ENCODE assay signal across 17 cellular contexts in the genomic region with DNA sequence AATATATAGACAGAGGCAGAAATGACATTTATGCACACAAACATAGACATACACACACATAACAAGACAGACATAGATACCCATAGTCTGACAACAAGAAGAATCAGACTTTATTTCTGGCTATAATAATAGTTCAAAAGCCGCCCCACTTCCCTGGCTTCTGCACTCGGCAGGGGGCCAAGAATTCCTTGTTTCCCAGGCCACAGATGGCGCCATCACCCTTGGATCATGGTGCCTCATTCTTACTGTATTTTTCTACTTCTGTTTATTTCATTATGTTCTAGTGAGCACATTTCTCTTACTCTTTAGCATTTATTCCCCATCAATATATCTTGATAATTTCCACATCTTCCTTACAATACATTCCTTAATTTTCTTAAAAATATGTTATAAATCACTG.
DNase-seq lines count a peak whose midpoint lies in the region; ATAC-seq and TF ChIP-seq lines count a peak whose summit lies in the region.
"Had no signal": no experiment of that assay in that cellular context is flagged by ENCODE, and none has a peak within 500 bp of the region (broad histone marks: within the 10 kb centered on the region; RNA-seq: fewer than 3 reads in every experiment).

No MANE protein-coding gene starts in this region.

- no peak for TF ChIP-seq POLR2A in HCT116 (IDR thresholded peaks at IDR 0.05; ENCODE audit: borderline replicate concordance, extremely low read depth, insufficient read depth, insufficient read length)

- ATAC-seq in DND-41 (ENCODE audit: insufficient read depth, low read depth) (no peak), HCT116 (no peak), GM21381 (IDR thresholded peaks at IDR 0.05; ENCODE audit: unreplicated experiment) (no peak)
- ATAC-seq: mucosa of descending colon; Right ventricle myocardium inferior; stimulated activated naive CD8-positive, alpha-beta T cell treated with anti-CD3 and anti-CD28 coated beads, Interleukin-15, Interleukin-2, amounts not matched to agents 100 U/mL and 50 U/mL, for 24 hours had no signal

- RAD21 ChIA-PET in HCT116 (lab: Charles Lee; ENCODE audit: low non-redundant PET in 1 of 2, low total read pairs in 2 of 2, uncharacterized antibody in 2 of 2, unreplicated experiment in 2 of 2), result no interaction called here

- POLR2A ChIA-PET in HCT116 (lab: Charles Lee), result no interaction called here

- no peaks in the 10 kb centered on the region for H3K9me3 Mint-ChIP-seq in activated T-cell treated with anti-CD3 and anti-CD28 coated beads, Interleukin-2, amount 50 U/mL, for 24 hours
- H3K9me3 Mint-ChIP-seq: type B pancreatic cell had no signal

- no peaks in the 10 kb centered on the region for H3K36me3 Mint-ChIP-seq in activated T-cell treated with anti-CD3 and anti-CD28 coated beads, Interleukin-2, amount 50 U/mL, for 24 hours (ENCODE audit: low read depth)
- H3K36me3 Mint-ChIP-seq: type B pancreatic cell had no signal

- H3K9me2 ChIP-seq in HCT116 (ENCODE audit: insufficient read depth), result no peaks in the 10 kb centered on the region

- no peak overlapping the region for H3K4me2 ChIP-seq in DND-41 (ENCODE audit: insufficient read depth, low read length)
- no peak overlapping the region for H3K4me2 ChIP-seq in HCT116 (ENCODE audit: low read length)
- H3K4me2 ChIP-seq: BLaER1 had no signal

- CTCF ChIA-PET in HCT116 (lab: Charles Lee), result no interaction called here

- H4K20me1 ChIP-seq in DND-41 (ENCODE audit: insufficient read depth, low read length) (no peaks in the 10 kb centered on the region), HCT116 (ENCODE audit: insufficient read depth) (no peaks in the 10 kb centered on the region)
- H4K20me1 ChIP-seq: BLaER1 had no signal

- intact Hi-C loops in HCT116 (cut with micrococcal nuclease), result no loop called here

- no peaks in the 10 kb centered on the region for H3K4me1 Mint-ChIP-seq in activated T-cell treated with anti-CD3 and anti-CD28 coated beads, Interleukin-2, amount 50 U/mL, for 24 hours (ENCODE audit: low read depth)

- H3K27me3 ChIP-seq in DND-41 (ENCODE audit: insufficient read depth, low read length, poor library complexity), result no peaks in the 10 kb centered on the region
- H3K27me3 ChIP-seq in HCT116 (ENCODE audit: insufficient read depth, low read length), result no peaks in the 10 kb centered on the region
- H3K27me3 ChIP-seq: BLaER1, cardiac muscle cell had no signal

- DNase-seq in DND-41 (no peak), HCT116 (ENCODE audit: low read depth, low spot score) (no peak), SK-MEL-5 (ENCODE audit: low read depth, low spot score) (peak; percentile 46), iPS-NIHi11 (ENCODE audit: low spot score) (peak; percentile 29), NOMO-1 treated with DMSO at 0.1 percent for 48 hours (lab: John Stamatoyannopoulos, UW; ENCODE audit: unreplicated experiment) (no peak), GM19238 (ENCODE audit: insufficient read length, low spot score) (no peak)
- DNase-seq in activated T-cell treated with anti-CD3 and anti-CD28 coated beads, Interleukin-2, amount 50 U/mL, for 24 hours, result no peak
- DNase-seq: activated CD8-positive, alpha-beta memory T cell treated with anti-CD3 and anti-CD28 coated beads for 24 hours; IMR-90; mucosa of descending colon; NCI-H1048; stimulated activated naive CD8-positive, alpha-beta T cell treated with anti-CD3 and anti-CD28 coated beads, Interleukin-15, Interleukin-2, amounts not matched to agents 100 U/mL and 50 U/mL, for 24 hours had no signal

- no peak overlapping the region for H2AFZ ChIP-seq in DND-41 (ENCODE audit: low read depth, low read length)
- H2AFZ ChIP-seq in HCT116 (ENCODE audit: low read depth, low read length, poor library complexity, severe bottlenecking), result no peak overlapping the region

- in situ Hi-C loops in SK-MEL-5 (cut with HindIII; ENCODE audit: low pct_unique_long_range_greater_than_20kb, low sequenced_read_pairs), result no loop called here

- TF ChIP-seq RAD21 in HCT116 (IDR thresholded peaks at IDR 0.05; ENCODE audit: low read depth), result 0 out of 2 replicates have a peak, but pooled peaks have one; percentile 28

- H3K9ac ChIP-seq in DND-41 (ENCODE audit: low read depth, low read length) (no peak overlapping the region), HCT116 (ENCODE audit: low read length) (no peak overlapping the region)
- H3K9ac ChIP-seq: BLaER1 had no signal

- no peaks in the 10 kb centered on the region for H3K36me3 ChIP-seq in DND-41 (ENCODE audit: insufficient read depth, low read length)
- no peaks in the 10 kb centered on the region for H3K36me3 ChIP-seq in HCT116 (ENCODE audit: control insufficient read depth in 1 of 2, insufficient read depth in 2 of 2, low read length in 2 of 2)
- H3K36me3 ChIP-seq: BLaER1, cardiac muscle cell had no signal

- no TSS peak for BruUV-seq in HCT116 (replicated peaks; lab: Mats Ljungman, UMichigan)

- H3K27ac Mint-ChIP-seq in activated T-cell treated with anti-CD3 and anti-CD28 coated beads, Interleukin-2, amount 50 U/mL, for 24 hours, result no peak overlapping the region
- H3K27ac Mint-ChIP-seq: type B pancreatic cell had no signal

- H3K4me3 ChIP-seq in DND-41 (ENCODE audit: low read depth in 1 of 2, low read length in 2 of 2), result no peak overlapping the region
- no peak overlapping the region for H3K4me3 ChIP-seq in HCT116 (replicated peaks in 1 of 2; ENCODE audit: low read depth in 1 of 2, low read length in 2 of 2)
- H3K4me3 ChIP-seq: BLaER1, cardiac muscle cell, mucosa of descending colon had no signal

- H3K4me3 Mint-ChIP-seq in activated T-cell treated with anti-CD3 and anti-CD28 coated beads, Interleukin-2, amount 50 U/mL, for 24 hours, result no peak overlapping the region
- H3K4me3 Mint-ChIP-seq: type B pancreatic cell had no signal

- no peaks in the 10 kb centered on the region for H3K79me2 ChIP-seq in DND-41 (ENCODE audit: insufficient read depth, low read length)
- H3K79me2 ChIP-seq in HCT116 (ENCODE audit: insufficient read depth, low read length), result no peaks in the 10 kb centered on the region

- H3K4me1 ChIP-seq in DND-41 (ENCODE audit: insufficient read depth, low read length), result no peaks in the 10 kb centered on the region
- no peaks in the 10 kb centered on the region for H3K4me1 ChIP-seq in HCT116 (ENCODE audit: control insufficient read depth in 1 of 2, insufficient read depth in 2 of 2, low read length in 2 of 2)
- H3K4me1 ChIP-seq: BLaER1 had no signal

- no peak overlapping the region for H3K27ac ChIP-seq in DND-41 (ENCODE audit: low read length)
- H3K27ac ChIP-seq in HCT116 (ENCODE audit: low read depth, low read length), result no peak overlapping the region
- H3K27ac ChIP-seq: BLaER1, cardiac muscle cell had no signal

- TF ChIP-seq CTCF in DND-41 (IDR thresholded peaks at IDR 0.05; ENCODE audit: borderline replicate concordance, extremely low read depth, low read length, poor library complexity, severe bottlenecking) (peak; percentile 10), HCT116 (IDR thresholded peaks at IDR 0.05 in 2 of 3, conservative IDR thresholded peaks at IDR 0.05 in 1 of 3; ENCODE audit: borderline replicate concordance in 1 of 3, insufficient read depth in 1 of 3, low read depth in 2 of 3, low read length in 2 of 3) (peak in 1 of 3 experiments; percentile 33; a peak in 1 of 6 replicates)

- H3K9me3 ChIP-seq in DND-41 (ENCODE audit: insufficient read depth, low read length, severe bottlenecking), result no peaks in the 10 kb centered on the region
- no peaks in the 10 kb centered on the region for H3K9me3 ChIP-seq in HCT116 (ENCODE audit: control insufficient read depth in 1 of 2, insufficient read depth in 1 of 2, low read depth in 1 of 2, low read length in 2 of 2)
- H3K9me3 ChIP-seq: BLaER1, mucosa of descending colon had no signal

- no peaks in the 10 kb centered on the region for H3K27me3 Mint-ChIP-seq in activated T-cell treated with anti-CD3 and anti-CD28 coated beads, Interleukin-2, amount 50 U/mL, for 24 hours
- H3K27me3 Mint-ChIP-seq: type B pancreatic cell had no signal

TF ChIP-seq in HCT116, 20 proteins besides CTCF, POLR2A, EP300 and RAD21 (continues in another document):
- TF ChIP-seq EZH2phosphoT487 (IDR thresholded peaks at IDR 0.05; ENCODE audit: borderline replicate concordance) (no peak), MAX (IDR thresholded peaks at IDR 0.05) (no peak), SP1 (IDR thresholded peaks at IDR 0.05; ENCODE audit: low read depth) (no peak)
- TF ChIP-seq, protein P1, sequence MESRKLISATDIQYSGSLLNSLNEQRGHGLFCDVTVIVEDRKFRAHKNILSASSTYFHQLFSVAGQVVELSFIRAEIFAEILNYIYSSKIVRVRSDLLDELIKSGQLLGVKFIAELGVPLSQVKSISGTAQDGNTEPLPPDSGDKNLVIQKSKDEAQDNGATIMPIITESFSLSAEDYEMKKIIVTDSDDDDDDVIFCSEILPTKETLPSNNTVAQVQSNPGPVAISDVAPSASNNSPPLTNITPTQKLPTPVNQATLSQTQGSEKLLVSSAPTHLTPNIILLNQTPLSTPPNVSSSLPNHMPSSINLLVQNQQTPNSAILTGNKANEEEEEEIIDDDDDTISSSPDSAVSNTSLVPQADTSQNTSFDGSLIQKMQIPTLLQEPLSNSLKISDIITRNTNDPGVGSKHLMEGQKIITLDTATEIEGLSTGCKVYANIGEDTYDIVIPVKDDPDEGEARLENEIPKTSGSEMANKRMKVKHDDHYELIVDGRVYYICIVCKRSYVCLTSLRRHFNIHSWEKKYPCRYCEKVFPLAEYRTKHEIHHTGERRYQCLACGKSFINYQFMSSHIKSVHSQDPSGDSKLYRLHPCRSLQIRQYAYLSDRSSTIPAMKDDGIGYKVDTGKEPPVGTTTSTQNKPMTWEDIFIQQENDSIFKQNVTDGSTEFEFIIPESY (IDR thresholded peaks at IDR 0.05; ENCODE audit: extremely low read depth, insufficient replicate concordance, low read length), result no peak

Comparison
In these comparisons a context has a peak if more than half of its experiments do, and no peak if none do; other contexts are left out.
1. DNase-seq: peak in SK-MEL-5 (single experiment) and iPS-NIHi11 (single experiment); none in DND-41 (single experiment), HCT116 (single experiment), NOMO-1 treated with DMSO at 0.1 percent for 48 hours (single experiment), activated T-cell treated with anti-CD3 and anti-CD28 coated beads, Interleukin-2, amount 50 U/mL, for 24 hours (single experiment) and GM19238 (single experiment).